ENCODE assay signal across 11 cellular contexts in the genomic region with DNA sequence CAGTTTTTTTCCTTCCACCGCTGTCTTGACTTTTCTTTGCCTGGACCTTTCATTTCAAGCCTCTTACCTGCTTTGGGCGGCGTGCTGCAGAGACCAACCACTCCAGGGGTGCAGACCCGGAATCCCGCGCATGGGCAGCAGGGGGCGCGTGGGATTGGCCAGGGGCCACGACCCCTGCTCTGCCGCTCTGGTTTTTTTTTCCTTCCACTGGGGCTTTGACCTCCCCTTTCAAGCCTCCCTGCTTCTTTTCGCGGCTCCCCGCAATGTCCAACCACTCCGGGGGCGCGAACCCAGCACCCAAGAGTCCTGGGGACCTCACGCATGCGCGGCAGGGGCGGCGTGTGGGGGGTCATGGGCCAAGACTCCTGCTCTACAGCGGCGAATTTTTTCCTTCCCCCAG.
DNase-seq lines count a peak whose midpoint lies in the region; FAIRE-seq and TF ChIP-seq lines count a peak whose summit lies in the region.
"Had no signal": no experiment of that assay in that cellular context is flagged by ENCODE, and none has a peak within 500 bp of the region (broad histone marks: within the 10 kb centered on the region; RNA-seq: fewer than 3 reads in every experiment).

No MANE protein-coding gene starts in this region.

- FAIRE-seq in D721Med (lab: Jason Lieb, UNC): no peak

- TF ChIP-seq CTCF in D721Med (IDR thresholded peaks at IDR 0.05; ENCODE audit: insufficient read depth, missing control alignments): no peak

- DNase-seq in A172 (ENCODE audit: low spot score) (peak; percentile 2), D721Med (ENCODE audit: insufficient read length, low spot score) (peak; percentile 35), M059J (ENCODE audit: low read depth) (peak; percentile 25), SK-N-DZ (ENCODE audit: low spot score) (peak; percentile 17), nucleus accumbens (lab: John Stamatoyannopoulos, UW) (no peak), GDM1 (lab: John Stamatoyannopoulos, UW) (no peak), T-helper 9 cell (no peak)
- no peak for DNase-seq in effector CD8-positive, alpha-beta T cell (lab: John Stamatoyannopoulos, UW)
- DNase-seq: activated naive CD8-positive, alpha-beta T cell treated with anti-CD3 and anti-CD28 coated beads, Interleukin-2, amount 10 ng/mL, durations not matched to agents 7 days and 5 days; lower lobe of right lung; NCI-H1694 had no signal

Comparison
In these comparisons a context has a peak if more than half of its experiments do, and no peak if none do; other contexts are left out.
1. DNase-seq: peak in A172 (single experiment), D721Med (single experiment), M059J (single experiment) and SK-N-DZ (single experiment); none in nucleus accumbens (0 of 56), GDM1 (single experiment), T-helper 9 cell (single experiment) and effector CD8-positive, alpha-beta T cell (single experiment).